Comparison of ENCODE assay signal across 1 cellular context in genomic region chr10:63264852-63265617, GRCh38.
TF ChIP-seq lines count a peak whose summit lies in the region.

No MANE protein-coding gene starts in this region.

TF ChIP-seq in K562, 482 proteins besides CTCF, POLR2A, EP300 and RAD21 (continued from another document and continues in another):
- TF ChIP-seq, protein P1, sequence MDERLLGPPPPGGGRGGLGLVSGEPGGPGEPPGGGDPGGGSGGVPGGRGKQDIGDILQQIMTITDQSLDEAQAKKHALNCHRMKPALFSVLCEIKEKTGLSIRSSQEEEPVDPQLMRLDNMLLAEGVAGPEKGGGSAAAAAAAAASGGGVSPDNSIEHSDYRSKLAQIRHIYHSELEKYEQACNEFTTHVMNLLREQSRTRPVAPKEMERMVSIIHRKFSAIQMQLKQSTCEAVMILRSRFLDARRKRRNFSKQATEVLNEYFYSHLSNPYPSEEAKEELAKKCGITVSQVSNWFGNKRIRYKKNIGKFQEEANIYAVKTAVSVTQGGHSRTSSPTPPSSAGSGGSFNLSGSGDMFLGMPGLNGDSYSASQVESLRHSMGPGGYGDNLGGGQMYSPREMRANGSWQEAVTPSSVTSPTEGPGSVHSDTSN (CRISPR knock-in tag; IDR thresholded peaks at IDR 0.05; ENCODE audit: low read depth) = no peak
- TF ChIP-seq, protein P1 (tag; conservative IDR thresholded peaks at IDR 0.05; ENCODE audit: low read depth) = no peak
- peak; percentile 84 for TF ChIP-seq EGR1 (conservative IDR thresholded peaks at IDR 0.05)
- TF ChIP-seq, protein P2, sequence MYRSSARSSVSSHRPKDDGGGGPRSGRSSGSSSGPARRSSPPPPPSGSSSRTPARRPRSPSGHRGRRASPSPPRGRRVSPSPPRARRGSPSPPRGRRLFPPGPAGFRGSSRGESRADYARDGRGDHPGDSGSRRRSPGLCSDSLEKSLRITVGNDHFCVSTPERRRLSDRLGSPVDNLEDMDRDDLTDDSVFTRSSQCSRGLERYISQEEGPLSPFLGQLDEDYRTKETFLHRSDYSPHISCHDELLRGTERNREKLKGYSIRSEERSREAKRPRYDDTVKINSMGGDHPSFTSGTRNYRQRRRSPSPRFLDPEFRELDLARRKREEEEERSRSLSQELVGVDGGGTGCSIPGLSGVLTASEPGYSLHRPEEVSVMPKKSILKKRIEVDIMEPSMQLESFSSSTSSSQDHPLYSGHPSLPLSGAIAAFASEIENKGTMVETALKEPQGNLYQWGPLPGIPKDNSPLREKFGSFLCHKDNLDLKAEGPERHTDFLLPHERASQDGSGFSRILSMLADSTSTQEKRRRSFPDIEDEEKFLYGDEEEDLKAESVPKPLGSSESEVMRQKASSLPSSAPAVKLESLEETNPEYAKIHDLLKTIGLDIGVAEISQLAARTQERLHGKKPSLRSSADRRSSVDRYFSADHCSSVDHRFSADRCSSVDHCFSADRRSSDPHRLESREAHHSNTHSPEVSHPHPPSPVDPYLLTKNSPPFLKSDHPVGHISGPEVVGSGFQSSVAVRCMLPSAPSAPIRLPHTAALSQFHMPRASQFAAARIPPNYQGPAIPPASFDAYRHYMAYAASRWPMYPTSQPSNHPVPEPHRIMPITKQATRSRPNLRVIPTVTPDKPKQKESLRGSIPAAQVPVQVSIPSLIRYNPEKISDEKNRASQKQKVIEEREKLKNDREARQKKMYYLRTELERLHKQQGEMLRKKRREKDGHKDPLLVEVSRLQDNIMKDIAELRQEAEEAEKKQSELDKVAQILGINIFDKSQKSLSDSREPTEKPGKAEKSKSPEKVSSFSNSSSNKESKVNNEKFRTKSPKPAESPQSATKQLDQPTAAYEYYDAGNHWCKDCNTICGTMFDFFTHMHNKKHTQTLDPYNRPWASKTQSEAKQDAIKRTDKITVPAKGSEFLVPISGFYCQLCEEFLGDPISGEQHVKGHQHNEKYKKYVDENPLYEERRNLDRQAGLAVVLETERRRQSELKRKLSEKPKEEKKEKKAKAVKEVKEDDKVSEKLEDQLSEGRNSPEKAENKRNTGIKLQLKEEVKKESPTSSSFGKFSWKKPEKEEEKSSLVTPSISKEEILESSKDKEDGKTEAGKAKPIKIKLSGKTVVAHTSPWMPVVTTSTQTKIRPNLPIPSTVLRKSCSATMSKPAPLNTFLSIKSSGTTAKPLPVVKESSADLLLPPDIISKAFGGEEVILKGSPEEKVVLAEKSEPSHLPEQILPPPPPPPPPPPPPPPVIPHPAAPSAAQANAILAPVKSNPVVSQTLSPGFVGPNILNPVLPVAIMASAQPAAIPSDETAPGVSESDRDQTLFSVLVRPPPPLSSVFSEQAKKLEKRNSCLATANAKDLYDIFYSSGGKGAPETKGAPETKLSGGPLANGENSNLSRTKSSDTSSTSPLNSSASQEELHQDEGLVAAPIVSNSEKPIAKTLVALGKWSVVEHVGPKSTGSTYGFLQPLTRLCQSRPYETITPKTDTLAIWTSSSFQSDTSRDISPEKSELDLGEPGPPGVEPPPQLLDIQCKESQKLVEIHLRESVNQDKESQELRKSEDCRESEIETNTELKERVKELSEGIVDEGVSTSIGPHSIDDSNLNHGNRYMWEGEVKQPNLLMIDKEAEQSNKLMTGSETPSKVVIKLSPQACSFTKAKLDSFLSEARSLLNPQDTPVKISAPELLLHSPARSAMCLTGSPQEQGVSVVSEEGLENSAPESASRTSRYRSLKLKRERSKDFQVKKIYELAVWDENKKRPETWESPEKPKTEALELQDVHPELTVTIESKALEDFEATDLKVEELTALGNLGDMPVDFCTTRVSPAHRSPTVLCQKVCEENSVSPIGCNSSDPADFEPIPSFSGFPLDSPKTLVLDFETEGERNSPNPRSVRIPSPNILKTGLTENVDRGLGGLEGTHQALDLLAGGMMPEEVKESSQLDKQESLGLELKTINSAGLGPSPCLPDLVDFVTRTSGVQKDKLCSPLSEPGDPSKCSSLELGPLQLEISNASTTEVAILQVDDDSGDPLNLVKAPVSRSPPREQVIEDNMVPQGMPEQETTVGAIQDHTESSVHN (IDR thresholded peaks at IDR 0.05; ENCODE audit: borderline replicate concordance in 1 of 2, low read depth in 1 of 2) = peak in 1 of 2 experiments; percentile 27; a peak in 1 of 4 replicates
- no peak for TF ChIP-seq PHB (CRISPR knock-in tag; IDR thresholded peaks at IDR 0.05)
- TF ChIP-seq SMARCA4 (IDR thresholded peaks at IDR 0.05) = peak; percentile 23; the same call in 1 of the 2 replicates
- no peak for TF ChIP-seq TEAD1 (CRISPR knock-in tag; IDR thresholded peaks at IDR 0.05)
- TF ChIP-seq RERE (CRISPR knock-in tag; IDR thresholded peaks at IDR 0.05; ENCODE audit: borderline replicate concordance) = no peak
- TF ChIP-seq NFRKB (IDR thresholded peaks at IDR 0.05; ENCODE audit: low read depth) = peak; percentile 65; the same call in 1 of the 2 replicates
- no peak for TF ChIP-seq HINFP (tag; conservative IDR thresholded peaks at IDR 0.05; ENCODE audit: low read depth)
- TF ChIP-seq ASH1L (IDR thresholded peaks at IDR 0.05; ENCODE audit: borderline replicate concordance, low read depth, partially characterized antibody) = no peak
- TF ChIP-seq, protein P3, sequence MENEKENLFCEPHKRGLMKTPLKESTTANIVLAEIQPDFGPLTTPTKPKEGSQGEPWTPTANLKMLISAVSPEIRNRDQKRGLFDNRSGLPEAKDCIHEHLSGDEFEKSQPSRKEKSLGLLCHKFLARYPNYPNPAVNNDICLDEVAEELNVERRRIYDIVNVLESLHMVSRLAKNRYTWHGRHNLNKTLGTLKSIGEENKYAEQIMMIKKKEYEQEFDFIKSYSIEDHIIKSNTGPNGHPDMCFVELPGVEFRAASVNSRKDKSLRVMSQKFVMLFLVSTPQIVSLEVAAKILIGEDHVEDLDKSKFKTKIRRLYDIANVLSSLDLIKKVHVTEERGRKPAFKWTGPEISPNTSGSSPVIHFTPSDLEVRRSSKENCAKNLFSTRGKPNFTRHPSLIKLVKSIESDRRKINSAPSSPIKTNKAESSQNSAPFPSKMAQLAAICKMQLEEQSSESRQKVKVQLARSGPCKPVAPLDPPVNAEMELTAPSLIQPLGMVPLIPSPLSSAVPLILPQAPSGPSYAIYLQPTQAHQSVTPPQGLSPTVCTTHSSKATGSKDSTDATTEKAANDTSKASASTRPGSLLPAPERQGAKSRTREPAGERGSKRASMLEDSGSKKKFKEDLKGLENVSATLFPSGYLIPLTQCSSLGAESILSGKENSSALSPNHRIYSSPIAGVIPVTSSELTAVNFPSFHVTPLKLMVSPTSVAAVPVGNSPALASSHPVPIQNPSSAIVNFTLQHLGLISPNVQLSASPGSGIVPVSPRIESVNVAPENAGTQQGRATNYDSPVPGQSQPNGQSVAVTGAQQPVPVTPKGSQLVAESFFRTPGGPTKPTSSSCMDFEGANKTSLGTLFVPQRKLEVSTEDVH (IDR thresholded peaks at IDR 0.05; ENCODE audit: low read depth, partially characterized antibody) = peak; percentile 27
- no peak for TF ChIP-seq ZNF512 (tag; IDR thresholded peaks at IDR 0.05)
- TF ChIP-seq RBM22 (IDR thresholded peaks at IDR 0.05; ENCODE audit: low read depth, low read length, poor library complexity, severe bottlenecking) = no peak
